ENCODE assay signal across 8 cellular contexts in the genomic region with DNA sequence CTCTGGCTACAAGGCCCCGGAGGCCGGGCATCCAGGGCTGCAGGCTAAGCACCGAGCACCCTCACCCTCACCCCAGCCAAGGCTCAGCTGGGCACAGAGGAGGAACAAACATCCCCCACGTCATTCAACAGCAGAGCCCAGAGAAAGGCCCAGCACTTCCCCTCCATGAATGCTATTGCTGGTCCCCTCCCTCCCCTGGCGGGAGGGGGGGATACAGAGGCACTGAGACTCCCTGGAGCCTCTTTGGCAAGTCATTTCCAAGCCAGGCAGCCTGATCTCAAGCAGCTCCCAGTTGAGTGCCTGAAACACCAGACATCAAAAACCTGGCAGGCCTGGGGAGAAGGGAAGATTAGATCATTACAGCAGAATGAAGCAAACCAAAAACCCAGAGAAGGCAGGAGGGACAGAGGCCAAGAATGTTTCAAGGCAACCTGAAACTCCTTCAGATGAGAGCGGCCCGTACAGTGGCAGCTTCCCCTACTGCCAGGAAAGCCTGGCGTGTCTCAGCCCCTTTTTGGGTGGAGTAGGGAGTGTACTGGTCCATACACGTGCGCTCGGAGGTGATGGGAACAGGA.
DNase-seq lines count a peak whose midpoint lies in the region; ATAC-seq and TF ChIP-seq lines count a peak whose summit lies in the region.

No MANE protein-coding gene starts in this region.

- no peak for TF ChIP-seq CTCF in fibroblast of pulmonary artery (IDR thresholded peaks at IDR 0.05; ENCODE audit: low read length, missing control alignments)
- no peak for TF ChIP-seq CTCF in omental fat pad (IDR thresholded peaks at IDR 0.05)
- no peak for TF ChIP-seq CTCF in OCI-LY7 (conservative IDR thresholded peaks at IDR 0.05; ENCODE audit: low read length)

- DNase-seq in activated CD4-positive, alpha-beta T cell treated with anti-CD3 and anti-CD28 coated beads for 36 hours, result no peak
- no peak for DNase-seq in activated CD4-positive, alpha-beta T cell treated with anti-CD3 and anti-CD28 coated beads, Interleukin-2, amount 50 U/mL, for 1 hour
- DNase-seq in SJSA1 (ENCODE audit: low read depth in 1 of 2, low spot score in 2 of 2) (peak in 1 of 2 experiments; percentile 72), fibroblast of pulmonary artery (ENCODE audit: low read depth) (peak; percentile 92), omental fat pad (ENCODE audit: low spot score) (no peak), middle frontal gyrus (ENCODE audit: extremely low spot score, low spot score) (no peak), OCI-LY7 (ENCODE audit: low spot score) (no peak)

- H3K4me1 ChIP-seq in SJSA1 (replicated peaks) (peaks cover 65% of the 10 kb centered on the region), OCI-LY7 (ENCODE audit: insufficient read depth, low read length, poor library complexity, severe bottlenecking) (peaks cover 3% of the 10 kb centered on the region)

- H3K9me2 ChIP-seq in OCI-LY7 (ENCODE audit: insufficient read depth, low read length), result no peaks in the 10 kb centered on the region

- intact Hi-C loops in activated CD4-positive, alpha-beta T cell treated with anti-CD3 and anti-CD28 coated beads for 36 hours (cut with DNase I, micrococcal nuclease), result loop anchor here in 1 of 2 experiments (10.0 kb wide), 1 partner anchor 107 kb away; a partner anchor contains a TSS
- intact Hi-C loops in OCI-LY7 (cut with micrococcal nuclease; ENCODE audit: unreplicated experiment), result no loop called here

- no peak overlapping the region for H3K4me2 ChIP-seq in OCI-LY7 (ENCODE audit: low read length)

- no peak overlapping the region for H3K4me3 Mint-ChIP-seq in activated CD4-positive, alpha-beta T cell treated with anti-CD3 and anti-CD28 coated beads for 36 hours

- H4K20me1 ChIP-seq in OCI-LY7 (ENCODE audit: insufficient read depth, low read length), result no peaks in the 10 kb centered on the region

- no TSS peak for BruUV-seq in OCI-LY7 (replicated peaks; lab: Mats Ljungman, UMichigan)

- peak overlapping the region; percentile 88 for H3K27ac ChIP-seq in SJSA1
- H3K27ac ChIP-seq in OCI-LY7 (ENCODE audit: low read depth, low read length, poor library complexity, severe bottlenecking), result no peak overlapping the region

- no peak overlapping the region for H2AFZ ChIP-seq in OCI-LY7 (ENCODE audit: low read length)

- H3K9me3 Mint-ChIP-seq in activated CD4-positive, alpha-beta T cell treated with anti-CD3 and anti-CD28 coated beads for 36 hours (ENCODE audit: low read depth), result no peaks in the 10 kb centered on the region

- no peaks in the 10 kb centered on the region for H3K27me3 Mint-ChIP-seq in activated CD4-positive, alpha-beta T cell treated with anti-CD3 and anti-CD28 coated beads for 36 hours

- H3K36me3 ChIP-seq in SJSA1 (no peaks in the 10 kb centered on the region), OCI-LY7 (ENCODE audit: insufficient read depth, low read length) (no peaks in the 10 kb centered on the region)

- no peaks in the 10 kb centered on the region for H3K9me3 ChIP-seq in SJSA1 (replicated peaks)
- no peaks in the 10 kb centered on the region for H3K9me3 ChIP-seq in OCI-LY7 (ENCODE audit: low read length)

- H3K36me3 Mint-ChIP-seq in activated CD4-positive, alpha-beta T cell treated with anti-CD3 and anti-CD28 coated beads for 36 hours (ENCODE audit: low read depth), result no peaks in the 10 kb centered on the region

- no peak for ATAC-seq in activated CD4-positive, alpha-beta T cell treated with anti-CD3 and anti-CD28 coated beads for 36 hours
- ATAC-seq in omental fat pad (ENCODE audit: low FRiP score), result peak; percentile 56
- no peak for ATAC-seq in HG02571 (IDR thresholded peaks at IDR 0.05; ENCODE audit: unreplicated experiment)

- H3K79me2 ChIP-seq in OCI-LY7 (ENCODE audit: insufficient read depth, low read depth, low read length), result no peaks in the 10 kb centered on the region

- H3K27ac Mint-ChIP-seq in activated CD4-positive, alpha-beta T cell treated with anti-CD3 and anti-CD28 coated beads for 36 hours, result peak overlapping the region; percentile 37

- POLR2A ChIA-PET in activated CD4-positive, alpha-beta T cell treated with anti-CD3 and anti-CD28 coated beads for 36 hours (lab: Charles Lee), result no interaction called here
- POLR2A ChIA-PET in OCI-LY7 (lab: Charles Lee), result interaction anchor here (0.6 kb wide), 2 partner anchors 44 to 45 kb away, joined by 3 to 4 read pairs; no protein-coding TSS in a partner anchor

- H3K4me1 Mint-ChIP-seq in activated CD4-positive, alpha-beta T cell treated with anti-CD3 and anti-CD28 coated beads for 36 hours, result peaks cover 58% of the 10 kb centered on the region

- no peaks in the 10 kb centered on the region for H3K27me3 ChIP-seq in SJSA1 (replicated peaks)

- CTCF ChIA-PET in activated CD4-positive, alpha-beta T cell treated with anti-CD3 and anti-CD28 coated beads for 36 hours (lab: Charles Lee), result interaction anchor here (0.6 to 5.1 kb wide), 9 partner anchors 11 to 152 kb away, joined by 3 to 33 read pairs (median 4); no protein-coding TSS in a partner anchor
- CTCF ChIA-PET in OCI-LY7 (lab: Charles Lee; ENCODE audit: unreplicated experiment), result no interaction called here

- H3K4me3 ChIP-seq in SJSA1 (no peak overlapping the region), fibroblast of pulmonary artery (replicated peaks; ENCODE audit: low read depth, low read length) (peak overlapping the region; percentile 12), OCI-LY7 (ENCODE audit: low read depth, low read length, poor library complexity, severe bottlenecking) (no peak overlapping the region)
